In the genomic region with DNA sequence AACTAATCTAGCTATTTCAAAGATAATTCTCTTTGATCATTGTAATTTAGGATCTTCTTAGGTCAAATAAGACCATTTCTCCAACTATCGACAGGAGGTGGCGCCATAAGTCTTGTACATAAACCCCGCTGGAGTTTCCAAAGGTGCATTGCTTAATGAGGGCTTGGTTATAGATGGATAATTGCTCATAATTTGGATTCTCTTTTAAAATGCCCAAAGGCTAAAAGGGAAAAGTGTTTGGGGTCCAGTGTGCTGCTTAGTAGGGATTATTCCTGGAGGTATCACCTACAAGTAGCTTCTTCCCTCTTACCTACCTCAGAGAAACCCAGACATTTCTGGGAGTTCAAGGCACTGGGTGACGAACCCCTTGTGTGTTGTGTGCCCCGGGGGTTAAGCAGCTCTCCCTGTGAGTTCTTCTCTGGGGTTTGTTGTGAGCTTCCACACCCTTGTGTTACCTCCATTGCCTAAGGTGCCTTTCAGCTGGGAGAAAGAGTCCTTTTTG, we compare ENCODE assay signal across 8 cellular contexts.
A peak's percentile ranks its signal among the peaks of the same experiment; 100 is the strongest.
DNase-seq lines count a peak whose midpoint lies in the region; ATAC-seq, FAIRE-seq and TF ChIP-seq lines count a peak whose summit lies in the region.

No MANE protein-coding gene starts in this region.

- intact Hi-C loops in sciatic nerve (cut with DNase I): no loop called here

- DNase-seq in GM12865 (ENCODE audit: low read depth) (peak; percentile 92), NCI-H146 (lab: John Stamatoyannopoulos, UW) (peak; percentile 81), right atrium auricular region (ENCODE audit: low spot score) (peak; percentile 82), sciatic nerve (ENCODE audit: low spot score) (peak; percentile 89), GM19239 (ENCODE audit: insufficient read length, low spot score) (no peak)

- peak; percentile 60 for TF ChIP-seq CTCF in GM12865 (IDR thresholded peaks at IDR 0.05; ENCODE audit: insufficient read depth, low read depth, low read length, missing control alignments)
- TF ChIP-seq CTCF in right atrium auricular region (IDR thresholded peaks at IDR 0.05): peak; percentile 26 to 81

- no peaks in the 10 kb centered on the region for H3K36me3 Mint-ChIP-seq in T-helper 1 cell treated with Interleukin-12 subunit alpha and Interleukin-12 subunit beta and Interleukin-4 antibody, amounts not matched to agents 30 μg/mL and 1 μg/mL, for 36 hours (ENCODE audit: low read depth)

- H3K27ac ChIP-seq in angular gyrus (ENCODE audit: low read depth, low read length) (peak overlapping the region; percentile 39), right atrium auricular region (peak overlapping the region; percentile 86 to 87)

- peak overlapping the region; percentile 92 for H3K4me3 ChIP-seq in GM12865 (ENCODE audit: low read depth, low read length)
- peak overlapping the region; percentile 55 to 63 for H3K4me3 ChIP-seq in right atrium auricular region

- H3K36me3 ChIP-seq in right atrium auricular region: no peaks in the 10 kb centered on the region

- peak overlapping the region; percentile 88 for H3K4me3 Mint-ChIP-seq in T-helper 1 cell treated with Interleukin-12 subunit alpha and Interleukin-12 subunit beta and Interleukin-4 antibody, amounts not matched to agents 30 μg/mL and 1 μg/mL, for 36 hours

- H3K27me3 ChIP-seq in right atrium auricular region: no peaks in the 10 kb centered on the region

- H3K9me3 Mint-ChIP-seq in T-helper 1 cell treated with Interleukin-12 subunit alpha and Interleukin-12 subunit beta and Interleukin-4 antibody, amounts not matched to agents 30 μg/mL and 1 μg/mL, for 36 hours: peaks cover 5% of the 10 kb centered on the region

- H3K4me1 ChIP-seq in right atrium auricular region: peaks cover 0 to 6% of the 10 kb centered on the region in 2 donors

- peaks cover 14% of the 10 kb centered on the region for H3K4me1 Mint-ChIP-seq in T-helper 1 cell treated with Interleukin-12 subunit alpha and Interleukin-12 subunit beta and Interleukin-4 antibody, amounts not matched to agents 30 μg/mL and 1 μg/mL, for 36 hours (ENCODE audit: low read depth)

- H3K27me3 Mint-ChIP-seq in T-helper 1 cell treated with Interleukin-12 subunit alpha and Interleukin-12 subunit beta and Interleukin-4 antibody, amounts not matched to agents 30 μg/mL and 1 μg/mL, for 36 hours (ENCODE audit: low read depth): peaks cover 32% of the 10 kb centered on the region

- H3K27ac Mint-ChIP-seq in T-helper 1 cell treated with Interleukin-12 subunit alpha and Interleukin-12 subunit beta and Interleukin-4 antibody, amounts not matched to agents 30 μg/mL and 1 μg/mL, for 36 hours: peak overlapping the region; percentile 89

- H3K9me3 ChIP-seq in right atrium auricular region: no peaks in the 10 kb centered on the region

- no peak for FAIRE-seq in GM19239 (lab: Jason Lieb, UNC)

- ATAC-seq in HG02840 (IDR thresholded peaks at IDR 0.05; ENCODE audit: low FRiP score, unreplicated experiment) (peak; percentile 40), sciatic nerve (peak; percentile 91)
